In genomic region chr1:58652351-58653184, GRCh38 we compare ENCODE assay signal across 8 cellular contexts. TPM values are rescaled to one million over a fixed set of nuclear protein-coding genes. Genes with fewer than 3 reads are reported as not detected.
DNase-seq lines count a peak whose midpoint lies in the region; ATAC-seq and TF ChIP-seq lines count a peak whose summit lies in the region.

No MANE protein-coding gene starts in this region.

- no peak overlapping the region for H3K4me3 Mint-ChIP-seq in activated CD8-positive, alpha-beta T cell treated with anti-CD3 and anti-CD28 coated beads for 36 hours
- no peak overlapping the region for H3K4me3 Mint-ChIP-seq in naive B cell
- no peak overlapping the region for H3K4me3 Mint-ChIP-seq in stimulated activated naive CD8-positive, alpha-beta T cell treated with anti-CD3 and anti-CD28 coated beads, Interleukin-15, amount 100 ng/mL, for 72 hours

- CTCF ChIA-PET in activated CD8-positive, alpha-beta T cell treated with anti-CD3 and anti-CD28 coated beads for 36 hours (lab: Charles Lee) = interaction anchor here (0.5 to 6.7 kb wide), 47 partner anchors 8 to 1106 kb away, joined by 3 to 99 read pairs (median 4); partner anchors contain the start of gene OMA1

- H3K36me3 Mint-ChIP-seq in activated CD8-positive, alpha-beta T cell treated with anti-CD3 and anti-CD28 coated beads for 36 hours (ENCODE audit: low read depth) = peaks cover 12% of the 10 kb centered on the region
- H3K36me3 Mint-ChIP-seq in naive B cell = peaks cover 0 to 8% of the 10 kb centered on the region in 2 donors

- H3K27me3 ChIP-seq in HL-60 (ENCODE audit: insufficient read depth, poor library complexity, severe bottlenecking) = no peaks in the 10 kb centered on the region

- peak; percentile 57 for TF ChIP-seq CTCF in HL-60 (IDR thresholded peaks at IDR 0.05; ENCODE audit: insufficient read depth, low read length)
- TF ChIP-seq CTCF in activated CD8-positive, alpha-beta T cell treated with anti-CD3 and anti-CD28 coated beads for 36 hours (IDR thresholded peaks at IDR 0.05) = peak; percentile 83

- no peaks in the 10 kb centered on the region for H3K9me3 Mint-ChIP-seq in activated CD8-positive, alpha-beta T cell treated with anti-CD3 and anti-CD28 coated beads for 36 hours
- H3K9me3 Mint-ChIP-seq in naive B cell = peaks cover 0 to 1% (median 0%) of the 10 kb centered on the region in 7 donors
- no peaks in the 10 kb centered on the region for H3K9me3 Mint-ChIP-seq in stimulated activated naive CD8-positive, alpha-beta T cell treated with anti-CD3 and anti-CD28 coated beads, Interleukin-15, amount 100 ng/mL, for 72 hours

- H3K4me3 ChIP-seq in HL-60 (replicated peaks; ENCODE audit: insufficient read depth, low read length) = no peak overlapping the region

- POLR2A ChIA-PET in activated CD8-positive, alpha-beta T cell treated with anti-CD3 and anti-CD28 coated beads for 36 hours (lab: Charles Lee) = no interaction called here

- no peak overlapping the region for H3K27ac ChIP-seq in HL-60 (replicated peaks)
- peak overlapping the region; percentile 1 for H3K27ac ChIP-seq in epithelial cell of prostate

- no peak overlapping the region for H3K27ac Mint-ChIP-seq in activated CD8-positive, alpha-beta T cell treated with anti-CD3 and anti-CD28 coated beads for 36 hours
- no peak overlapping the region for H3K27ac Mint-ChIP-seq in naive B cell
- H3K27ac Mint-ChIP-seq in stimulated activated naive CD8-positive, alpha-beta T cell treated with anti-CD3 and anti-CD28 coated beads, Interleukin-15, amount 100 ng/mL, for 72 hours = peak overlapping the region in 1 of 2 donors; percentile 76

- ATAC-seq in GM21360 (IDR thresholded peaks at IDR 0.05; ENCODE audit: unreplicated experiment) = peak; percentile 88
- peak; percentile 90 for ATAC-seq in activated CD8-positive, alpha-beta T cell treated with anti-CD3 and anti-CD28 coated beads for 36 hours
- ATAC-seq in naive B cell (ENCODE audit: low read depth in 2 of 2) = peak; percentile 68 to 81
- peak; percentile 85 for ATAC-seq in stimulated activated naive CD8-positive, alpha-beta T cell treated with anti-CD3 and anti-CD28 coated beads, Interleukin-15, amount 100 ng/mL, for 72 hours

- intact Hi-C loops in activated CD8-positive, alpha-beta T cell treated with anti-CD3 and anti-CD28 coated beads for 36 hours (cut with micrococcal nuclease) = loop anchor here (2.0 kb wide), 1 partner anchor 136 kb away; no protein-coding TSS in a partner anchor

- H3K4me1 Mint-ChIP-seq in activated CD8-positive, alpha-beta T cell treated with anti-CD3 and anti-CD28 coated beads for 36 hours (ENCODE audit: low read depth) = peaks cover 21% of the 10 kb centered on the region
- peaks cover 4 to 19% (median 8%) of the 10 kb centered on the region in 3 donors for H3K4me1 Mint-ChIP-seq in naive B cell
- peaks cover 21% of the 10 kb centered on the region for H3K4me1 Mint-ChIP-seq in stimulated activated naive CD8-positive, alpha-beta T cell treated with anti-CD3 and anti-CD28 coated beads, Interleukin-15, amount 100 ng/mL, for 72 hours

- DNase-seq in DMS114 treated with DMSO at 0.1 percent for 48 hours (lab: John Stamatoyannopoulos, UW; ENCODE audit: unreplicated experiment) (peak; percentile 80), HL-60 (ENCODE audit: low read depth in 1 of 2, low spot score in 1 of 2) (peak; percentile 64 to 77), NCI-H82 treated with DMSO at 0.1 percent for 48 hours (lab: John Stamatoyannopoulos, UW; ENCODE audit: unreplicated experiment) (peak; percentile 76), epithelial cell of prostate (ENCODE audit: low read depth, low spot score) (peak; percentile 55), naive B cell (peak; percentile 46)
- DNase-seq in activated CD8-positive, alpha-beta T cell treated with anti-CD3 and anti-CD28 coated beads for 36 hours = peak; percentile 72
- DNase-seq in stimulated activated naive CD8-positive, alpha-beta T cell treated with anti-CD3 and anti-CD28 coated beads, Interleukin-15, amount 100 ng/mL, for 72 hours = peak; percentile 38 to 49

- H3K27me3 Mint-ChIP-seq in activated CD8-positive, alpha-beta T cell treated with anti-CD3 and anti-CD28 coated beads for 36 hours = no peaks in the 10 kb centered on the region
- no peaks in the 10 kb centered on the region for H3K27me3 Mint-ChIP-seq in naive B cell
- H3K27me3 Mint-ChIP-seq in stimulated activated naive CD8-positive, alpha-beta T cell treated with anti-CD3 and anti-CD28 coated beads, Interleukin-15, amount 100 ng/mL, for 72 hours = no peaks in the 10 kb centered on the region

RNA-seq across cellular contexts. Expression of gene MYSM1, which starts 47.3 kb away (rescaled TPM):
- total RNA-seq in activated CD8-positive, alpha-beta T cell treated with anti-CD3 and anti-CD28 coated beads for 36 hours = 10 to 100 TPM; 34.3 to 36.8 TPM
- polyA plus RNA-seq in naive B cell (ENCODE audit: low read depth in 6 of 6) = 10 to 100 TPM in 4 of 6 donors, 1 to 10 TPM in 2; 9.3 to 18.6 (median 12.0) TPM
